Comparison of ENCODE assay signal across 8 cellular contexts in the genomic region with DNA sequence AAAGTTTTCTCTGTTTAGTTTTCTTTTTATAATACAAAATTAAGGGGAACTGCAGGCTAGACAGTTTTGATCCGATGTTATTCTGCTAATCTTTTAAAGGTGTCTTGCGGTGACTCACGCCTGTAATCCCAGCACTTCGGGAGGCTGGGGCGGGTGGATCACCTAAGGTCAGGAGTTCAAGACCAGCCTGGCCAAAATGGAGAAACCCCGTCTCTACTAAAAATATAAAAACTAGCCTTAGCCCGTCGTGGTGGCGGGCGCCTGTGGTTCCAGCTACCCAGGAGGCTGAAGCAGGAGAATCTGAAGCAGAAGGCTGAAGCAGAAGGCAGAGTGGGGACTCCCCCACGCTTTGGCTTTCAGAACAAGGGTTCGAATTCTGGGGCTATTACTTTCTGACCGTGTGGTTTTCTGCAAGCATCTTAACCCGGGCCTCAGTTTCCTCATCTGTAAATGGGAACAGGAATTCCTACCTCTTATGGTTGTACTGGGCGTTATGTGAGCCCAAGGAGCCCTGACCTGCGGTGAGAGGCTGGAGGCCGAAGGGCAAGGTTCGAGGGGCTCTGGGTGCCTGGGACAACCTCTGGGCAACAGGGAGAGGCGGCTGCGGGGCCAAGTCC.
A peak's percentile ranks its signal among the peaks of the same experiment; 100 is the strongest.
DNase-seq lines count a peak whose midpoint lies in the region; ATAC-seq and FAIRE-seq lines count a peak whose summit lies in the region.

No MANE protein-coding gene starts in this region.

- peak overlapping the region; percentile 73 for H2AFZ ChIP-seq in ACC112 (ENCODE audit: low read length, unreplicated experiment)

- H3K27me3 Mint-ChIP-seq in central memory CD8-positive, alpha-beta T cell, result no peaks in the 10 kb centered on the region

- H3K9ac ChIP-seq in HUES48 (ENCODE audit: low read depth, low read length), result peak overlapping the region; percentile 88
- peak overlapping the region; percentile 93 to 96 for H3K9ac ChIP-seq in mucosa of rectum (ENCODE audit: low read depth in 1 of 2, low read length in 2 of 2)

- peaks cover 18% of the 10 kb centered on the region for H3K36me3 Mint-ChIP-seq in central memory CD8-positive, alpha-beta T cell (ENCODE audit: insufficient read depth)

- H3K4me1 Mint-ChIP-seq in central memory CD8-positive, alpha-beta T cell, result peaks cover 20% of the 10 kb centered on the region

- DNase-seq in central memory CD8-positive, alpha-beta T cell (ENCODE audit: low spot score in 2 of 2), result no peak
- no peak for DNase-seq in RCC 7860 (ENCODE audit: low spot score)

- no peaks in the 10 kb centered on the region for H3K9me3 Mint-ChIP-seq in central memory CD8-positive, alpha-beta T cell

- peak overlapping the region; percentile 91 for H3K27ac Mint-ChIP-seq in central memory CD8-positive, alpha-beta T cell (ENCODE audit: low read depth)

- H3K27ac ChIP-seq in ACC112 (ENCODE audit: low read depth, low read length) (peak overlapping the region; percentile 57), HUES48 (ENCODE audit: low read depth, low read length) (peak overlapping the region; percentile 95), mucosa of rectum (ENCODE audit: low read depth in 2 of 2, low read length in 2 of 2) (peak overlapping the region; percentile 76 to 85)

- FAIRE-seq in RCC 7860 (lab: Jason Lieb, UNC), result no peak

- ATAC-seq in central memory CD8-positive, alpha-beta T cell (replicated peaks; ENCODE audit: extremely low read depth, poor library complexity, severe bottlenecking), result no peak
- ATAC-seq in HG02678 (IDR thresholded peaks at IDR 0.05; ENCODE audit: unreplicated experiment), result no peak
- ATAC-seq in HG03439 (IDR thresholded peaks at IDR 0.05; ENCODE audit: unreplicated experiment), result no peak
- ATAC-seq in GM19328 (IDR thresholded peaks at IDR 0.05; ENCODE audit: unreplicated experiment), result no peak

- peaks cover 14% of the 10 kb centered on the region for H3K4me1 ChIP-seq in ACC112 (ENCODE audit: control insufficient read depth, insufficient read depth, low read length, unreplicated experiment)
- peaks cover 8% of the 10 kb centered on the region for H3K4me1 ChIP-seq in HUES48 (ENCODE audit: control insufficient read depth, insufficient read depth, low read length)
- peaks cover 16 to 22% of the 10 kb centered on the region in 2 donors for H3K4me1 ChIP-seq in mucosa of rectum (ENCODE audit: control insufficient read depth in 2 of 2, insufficient read depth in 2 of 2, low read length in 2 of 2)

- peak overlapping the region; percentile 95 for H3K4me3 Mint-ChIP-seq in central memory CD8-positive, alpha-beta T cell

- H3K9me3 ChIP-seq in HUES48 (ENCODE audit: control insufficient read depth, insufficient read depth, low read length) (no peaks in the 10 kb centered on the region), mucosa of rectum (ENCODE audit: control insufficient read depth in 2 of 2, low read length in 2 of 2) (no peaks in the 10 kb centered on the region)

- H3K4me3 ChIP-seq in ACC112 (ENCODE audit: low read depth, low read length), result peak overlapping the region; percentile 87
- peak overlapping the region; percentile 73 for H3K4me3 ChIP-seq in HUES48 (ENCODE audit: low read depth, low read length)
- H3K4me3 ChIP-seq in mucosa of rectum (ENCODE audit: low read length in 2 of 2), result peak overlapping the region; percentile 94 to 99

- H3K79me2 ChIP-seq in ACC112 (ENCODE audit: control insufficient read depth, insufficient read depth, low read length, unreplicated experiment), result no peaks in the 10 kb centered on the region

- H3K36me3 ChIP-seq in ACC112 (ENCODE audit: insufficient read depth, low read length), result peaks cover 8% of the 10 kb centered on the region
- H3K36me3 ChIP-seq in HUES48 (ENCODE audit: control insufficient read depth, insufficient read depth, low read length), result peaks cover 12% of the 10 kb centered on the region; the same call in 1 of the 2 replicates
- H3K36me3 ChIP-seq in mucosa of rectum (ENCODE audit: control insufficient read depth in 2 of 2, insufficient read depth in 2 of 2, low read length in 2 of 2), result no peaks in the 10 kb centered on the region

- H3K27me3 ChIP-seq in ACC112 (ENCODE audit: insufficient read depth, low read length), result no peaks in the 10 kb centered on the region
- no peaks in the 10 kb centered on the region for H3K27me3 ChIP-seq in HUES48 (ENCODE audit: control insufficient read depth, insufficient read depth, low read length)
- H3K27me3 ChIP-seq in mucosa of rectum (ENCODE audit: control insufficient read depth in 2 of 2, insufficient read depth in 2 of 2, low read length in 2 of 2), result no peaks in the 10 kb centered on the region
